In genomic region chr10:79004311-79004710, GRCh38 we compare ENCODE assay signal across 17 cellular contexts.
"Had no signal": no experiment of that assay in that cellular context is flagged by ENCODE, and none has a peak within 500 bp of the region (broad histone marks: within the 10 kb centered on the region; RNA-seq: fewer than 3 reads in every experiment).

No MANE protein-coding gene starts in this region.

- H3K27me3 ChIP-seq: neural progenitor cell had no signal

- DNase-seq: activated CD4-positive, alpha-beta T cell treated with anti-CD3 and anti-CD28 coated beads for 4 hours; activated CD4-positive, alpha-beta T cell treated with anti-CD3 and anti-CD28 coated beads, Interleukin-2, amount 50 U/mL, for 48 hours; activated CD4-positive, CD25-positive, alpha-beta regulatory T cell; activated CD8-positive, alpha-beta memory T cell treated with anti-CD3 and anti-CD28 coated beads, Interleukin-2, amount 50 U/mL, for 48 hours; activated naive CD4-positive, alpha-beta T cell treated with Interleukin-2 at 50 U/mL for 16 hours; activated naive CD8-positive, alpha-beta T cell treated with anti-CD3 and anti-CD28 coated beads, Interleukin-2, amount 10 ng/mL, durations not matched to agents 7 days and 5 days; activated T-cell treated with anti-CD3 and anti-CD28 coated beads, Interleukin-2, amount 50 U/mL, for 4 hours; erythroblast; hypothalamus; left cardiac atrium; lower lobe of right lung; naive B cell; posterior cingulate gyrus; stimulated activated CD4-positive, alpha-beta T cell treated with anti-CD3 and anti-CD28 coated beads, Interleukin-4, amount 100 ng/mL, for 24 hours; T1000; tibial artery had no signal

- H2AFZ ChIP-seq: neural progenitor cell had no signal

- H3K9ac ChIP-seq: neural progenitor cell had no signal

- H3K36me3 ChIP-seq: lower lobe of right lung, neural progenitor cell, tibial artery had no signal

- H3K4me2 ChIP-seq: neural progenitor cell had no signal

- ATAC-seq: activated T-cell treated with anti-CD3 and anti-CD28 coated beads, Interleukin-2, amount 50 U/mL, for 4 hours; left cardiac atrium; lower lobe of right lung had no signal

- H3K27ac ChIP-seq: lower lobe of right lung, neural progenitor cell, tibial artery had no signal

- H3K9me3 ChIP-seq: lower lobe of right lung, tibial artery had no signal

- H3K4me1 ChIP-seq: tibial artery had no signal

- H3K4me3 ChIP-seq: lower lobe of right lung, neural progenitor cell, tibial artery had no signal
